1 cellular context compared by ENCODE assay signal in the genomic region with DNA sequence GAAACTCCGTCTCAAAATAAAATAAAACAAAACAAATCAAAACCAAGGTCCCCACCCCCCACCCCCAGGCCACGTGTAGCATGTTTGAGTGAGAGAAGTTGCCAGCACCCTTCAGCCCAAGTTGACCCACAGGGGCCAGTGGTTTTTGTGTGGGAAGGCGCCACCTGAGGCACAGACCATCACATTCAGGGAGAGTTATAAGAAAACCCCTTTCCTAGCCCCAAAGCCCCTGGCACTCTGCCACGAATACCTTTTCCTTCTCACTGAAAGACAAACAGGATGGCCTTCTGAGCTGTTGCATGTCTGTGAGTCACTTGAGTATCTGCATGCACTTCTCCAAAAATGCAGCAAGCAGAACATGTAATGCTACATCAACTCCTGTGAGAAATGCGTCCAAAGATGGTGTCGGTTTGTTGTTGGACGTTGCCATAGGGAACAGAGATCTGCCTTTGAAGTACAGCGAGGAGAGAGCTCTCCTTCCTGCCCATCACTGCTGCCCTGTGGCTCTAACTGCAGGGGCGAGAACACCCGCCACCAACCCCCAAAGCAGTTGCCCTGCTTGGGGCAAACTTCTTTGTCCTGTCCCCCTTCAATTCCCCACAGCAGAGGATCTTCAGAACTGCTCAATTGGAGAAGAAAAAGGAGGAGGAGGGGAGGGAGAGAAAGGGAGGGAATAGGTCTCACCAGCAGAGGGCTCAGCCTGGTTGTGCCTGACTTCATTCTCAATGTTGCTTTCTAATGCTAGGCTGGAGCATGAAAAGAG.
TF ChIP-seq lines count a peak whose summit lies in the region.

No MANE protein-coding gene starts in this region.

TF ChIP-seq in IMR-90, 13 proteins besides CTCF, POLR2A, EP300 and RAD21 (continued from another document):
- peak; percentile 68 for TF ChIP-seq SMC3 (IDR thresholded peaks at IDR 0.05; ENCODE audit: low read depth, low read length)
- TF ChIP-seq FOS (IDR thresholded peaks at IDR 0.05; ENCODE audit: low read depth, low read length) = 0 out of 2 replicates have a peak, but pooled peaks have one; percentile 7
